Comparison of ENCODE assay signal across 8 cellular contexts in the genomic region with DNA sequence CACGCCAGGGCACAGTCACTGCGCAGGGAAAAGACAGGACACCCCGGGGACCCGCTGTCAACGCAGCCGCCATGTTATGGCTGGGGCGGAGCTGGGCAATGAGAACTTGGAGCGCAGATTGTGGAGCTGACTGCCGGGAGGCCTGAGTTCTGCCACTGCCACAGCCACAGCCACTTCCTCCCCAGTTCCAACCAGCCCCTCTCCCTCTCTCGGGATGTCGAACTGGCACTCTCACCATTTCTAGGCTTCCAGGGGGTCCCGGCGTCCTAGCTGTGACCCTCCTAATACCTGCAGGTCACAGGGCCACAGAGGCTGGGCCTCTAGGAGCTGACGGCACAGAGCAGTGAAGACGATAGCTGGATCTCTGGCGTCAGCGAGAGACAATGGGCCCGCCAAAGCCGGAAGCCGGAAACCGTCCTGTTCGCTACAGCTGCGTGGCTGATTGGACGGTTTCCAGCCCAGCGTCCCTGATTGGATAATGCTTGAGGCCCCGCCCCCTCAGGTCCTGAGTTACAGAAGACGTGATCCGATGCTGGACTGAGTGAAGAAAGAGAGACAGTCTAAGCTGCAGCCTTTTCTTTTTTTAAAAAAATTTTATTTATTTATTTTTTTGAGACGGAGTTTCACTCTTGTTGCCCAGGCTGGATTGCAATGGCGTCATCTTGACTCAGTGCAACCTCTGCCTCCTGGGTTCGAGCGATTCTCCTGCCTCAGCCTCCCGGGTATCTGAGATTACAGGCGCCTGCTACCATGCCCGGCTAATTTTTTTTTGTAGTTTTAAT. TPM values are rescaled to one million over a fixed set of nuclear protein-coding genes. Genes with fewer than 3 reads are reported as not detected.
DNase-seq lines count a peak whose midpoint lies in the region; ATAC-seq lines count a peak whose summit lies in the region.

TSS of gene ZNF506 (minus strand) at position 385 of the 782 bp plus-strand sequence. CDS start at position 238, 147 bp downstream.

- DNase-seq in AG20443 (ENCODE audit: low spot score): peak; percentile 96
- DNase-seq in NCI-H69 (lab: John Stamatoyannopoulos, UW): peak; percentile 99
- DNase-seq in activated CD8-positive, alpha-beta memory T cell treated with anti-CD3 and anti-CD28 coated beads for 4 hours (ENCODE audit: low read depth in 2 of 2): peak; percentile 92 to 93
- DNase-seq in effector CD8-positive, alpha-beta T cell (lab: John Stamatoyannopoulos, UW): peak; percentile 94
- DNase-seq in lung microvascular endothelial cell (ENCODE audit: low read depth in 2 of 2): peak; percentile 95 to 96
- DNase-seq in stimulated activated CD4-positive, alpha-beta T cell treated with anti-CD3 and anti-CD28 coated beads, TNF-alpha, amount 100 ng/mL, for 4 hours (ENCODE audit: low read depth in 3 of 3): peak; percentile 86 to 96 (median 93)

- ATAC-seq in GM19043 (IDR thresholded peaks at IDR 0.05; ENCODE audit: low read depth, unreplicated experiment): peak; percentile 81
- ATAC-seq in HG03378 (IDR thresholded peaks at IDR 0.05; ENCODE audit: unreplicated experiment): peak; percentile 67

RNA-seq across cellular contexts. Expression of gene ZNF506, which starts in this region (rescaled TPM):
- total RNA-seq in lung microvascular endothelial cell: 4.4 and 12.3 TPM in 2 replicates

Comparison
In these comparisons a context has a peak if more than half of its experiments do, and no peak if none do; other contexts are left out.
1. Peak in every context shown above with its lines: DNase-seq and ATAC-seq.